1 cellular context compared by ENCODE assay signal in genomic region chr1:100924991-100925390, GRCh38.
TF ChIP-seq lines count a peak whose summit lies in the region.

No MANE protein-coding gene starts in this region.

TF ChIP-seq in WTC11, 78 proteins besides CTCF, POLR2A, EP300 and RAD21 (continued from another document):
- TF ChIP-seq, protein P1, sequence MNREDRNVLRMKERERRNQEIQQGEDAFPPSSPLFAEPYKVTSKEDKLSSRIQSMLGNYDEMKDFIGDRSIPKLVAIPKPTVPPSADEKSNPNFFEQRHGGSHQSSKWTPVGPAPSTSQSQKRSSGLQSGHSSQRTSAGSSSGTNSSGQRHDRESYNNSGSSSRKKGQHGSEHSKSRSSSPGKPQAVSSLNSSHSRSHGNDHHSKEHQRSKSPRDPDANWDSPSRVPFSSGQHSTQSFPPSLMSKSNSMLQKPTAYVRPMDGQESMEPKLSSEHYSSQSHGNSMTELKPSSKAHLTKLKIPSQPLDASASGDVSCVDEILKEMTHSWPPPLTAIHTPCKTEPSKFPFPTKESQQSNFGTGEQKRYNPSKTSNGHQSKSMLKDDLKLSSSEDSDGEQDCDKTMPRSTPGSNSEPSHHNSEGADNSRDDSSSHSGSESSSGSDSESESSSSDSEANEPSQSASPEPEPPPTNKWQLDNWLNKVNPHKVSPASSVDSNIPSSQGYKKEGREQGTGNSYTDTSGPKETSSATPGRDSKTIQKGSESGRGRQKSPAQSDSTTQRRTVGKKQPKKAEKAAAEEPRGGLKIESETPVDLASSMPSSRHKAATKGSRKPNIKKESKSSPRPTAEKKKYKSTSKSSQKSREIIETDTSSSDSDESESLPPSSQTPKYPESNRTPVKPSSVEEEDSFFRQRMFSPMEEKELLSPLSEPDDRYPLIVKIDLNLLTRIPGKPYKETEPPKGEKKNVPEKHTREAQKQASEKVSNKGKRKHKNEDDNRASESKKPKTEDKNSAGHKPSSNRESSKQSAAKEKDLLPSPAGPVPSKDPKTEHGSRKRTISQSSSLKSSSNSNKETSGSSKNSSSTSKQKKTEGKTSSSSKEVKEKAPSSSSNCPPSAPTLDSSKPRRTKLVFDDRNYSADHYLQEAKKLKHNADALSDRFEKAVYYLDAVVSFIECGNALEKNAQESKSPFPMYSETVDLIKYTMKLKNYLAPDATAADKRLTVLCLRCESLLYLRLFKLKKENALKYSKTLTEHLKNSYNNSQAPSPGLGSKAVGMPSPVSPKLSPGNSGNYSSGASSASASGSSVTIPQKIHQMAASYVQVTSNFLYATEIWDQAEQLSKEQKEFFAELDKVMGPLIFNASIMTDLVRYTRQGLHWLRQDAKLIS (CRISPR knock-in tag; IDR thresholded peaks at IDR 0.05; ENCODE audit: borderline replicate concordance), result no peak
- TF ChIP-seq ETV6 (CRISPR knock-in tag; IDR thresholded peaks at IDR 0.05), result no peak
